Comparison of ENCODE assay signal across 1 cellular context in the genomic region with DNA sequence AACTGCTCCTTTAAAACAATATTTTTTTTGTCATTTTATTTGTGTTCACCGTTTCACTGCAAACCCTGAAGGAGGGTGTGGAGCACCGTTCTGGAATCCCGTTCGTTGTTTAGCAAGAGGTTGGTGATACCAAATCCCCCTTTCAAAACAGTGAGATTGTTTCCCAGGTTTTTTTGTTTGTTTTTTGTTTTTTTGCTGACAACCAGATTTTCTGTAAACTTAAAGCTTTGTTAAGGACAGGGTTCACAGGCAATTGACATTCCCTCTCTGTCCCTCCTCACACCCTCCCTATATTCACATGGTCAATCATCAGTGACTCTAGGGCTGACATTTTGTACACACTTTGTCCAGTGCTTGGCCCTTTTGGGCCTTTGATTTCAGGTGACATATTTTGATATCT.
TF ChIP-seq lines count a peak whose summit lies in the region.

No MANE protein-coding gene starts in this region.

TF ChIP-seq in A549, 52 proteins besides CTCF, POLR2A, EP300 and RAD21 (continued from another document):
- TF ChIP-seq, protein P1, sequence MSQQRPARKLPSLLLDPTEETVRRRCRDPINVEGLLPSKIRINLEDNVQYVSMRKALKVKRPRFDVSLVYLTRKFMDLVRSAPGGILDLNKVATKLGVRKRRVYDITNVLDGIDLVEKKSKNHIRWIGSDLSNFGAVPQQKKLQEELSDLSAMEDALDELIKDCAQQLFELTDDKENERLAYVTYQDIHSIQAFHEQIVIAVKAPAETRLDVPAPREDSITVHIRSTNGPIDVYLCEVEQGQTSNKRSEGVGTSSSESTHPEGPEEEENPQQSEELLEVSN (IDR thresholded peaks at IDR 0.05; ENCODE audit: borderline replicate concordance, low read depth): no peak
- TF ChIP-seq ESRRA (IDR thresholded peaks at IDR 0.05; ENCODE audit: borderline replicate concordance, low read length) (no peak), HOXB13 (CRISPR knock-in tag; IDR thresholded peaks at IDR 0.05; ENCODE audit: low read depth) (no peak)
